1 cellular context compared by ENCODE assay signal in the genomic region with DNA sequence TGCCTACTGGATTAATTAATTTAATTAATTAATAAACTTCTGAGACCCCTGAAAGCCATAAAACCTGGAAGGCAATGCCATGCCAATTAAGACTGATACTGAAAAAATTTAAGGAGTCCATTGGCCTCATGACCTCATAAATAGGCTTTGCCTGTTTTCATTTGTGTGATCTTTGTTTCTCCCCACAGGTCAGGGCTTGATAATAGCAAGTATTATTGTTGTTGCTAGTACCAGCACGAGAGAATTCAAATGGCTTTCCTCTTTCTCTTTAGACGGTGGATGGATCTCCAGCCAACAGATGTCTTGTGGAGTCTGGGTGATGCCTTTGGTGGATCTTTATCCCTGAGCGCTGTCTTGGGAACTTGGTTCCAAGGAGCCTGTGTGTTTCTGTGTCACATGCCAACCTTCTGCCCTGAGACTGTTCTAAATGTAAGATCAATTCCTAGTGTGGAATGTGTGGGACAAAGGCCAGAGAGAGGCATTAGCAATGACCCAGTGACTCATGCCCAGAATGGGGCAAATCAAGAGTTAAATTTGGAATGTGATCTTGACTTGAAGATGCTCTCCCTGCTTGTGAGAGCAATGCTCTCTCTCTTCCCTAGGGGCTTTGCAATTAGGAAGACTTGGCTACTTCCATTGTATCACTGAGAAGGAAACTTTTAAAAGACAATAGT.
TF ChIP-seq lines count a peak whose summit lies in the region.

No MANE protein-coding gene starts in this region.

TF ChIP-seq in IMR-90, 13 proteins besides CTCF, POLR2A, EP300 and RAD21:
- TF ChIP-seq NFE2L2 (IDR thresholded peaks at IDR 0.05; ENCODE audit: low read depth, low read length) (no peak), CHD1 (IDR thresholded peaks at IDR 0.05; ENCODE audit: low read depth, low read length) (no peak), MXI1 (IDR thresholded peaks at IDR 0.05; ENCODE audit: borderline replicate concordance, low read depth, low read length) (no peak), RCOR1 (IDR thresholded peaks at IDR 0.05; ENCODE audit: insufficient replicate concordance, low read length) (no peak), MAZ (IDR thresholded peaks at IDR 0.05; ENCODE audit: borderline replicate concordance, low read depth, low read length) (no peak), ELK1 (IDR thresholded peaks at IDR 0.05; ENCODE audit: borderline replicate concordance, low read depth, low read length) (no peak), SMC3 (IDR thresholded peaks at IDR 0.05; ENCODE audit: low read depth, low read length) (no peak), BHLHE40 (IDR thresholded peaks at IDR 0.05; ENCODE audit: low read depth, low read length) (no peak), CEBPB (IDR thresholded peaks at IDR 0.05; ENCODE audit: low read depth, low read length) (no peak), RFX5 (IDR thresholded peaks at IDR 0.05; ENCODE audit: low read depth, low read length) (no peak), FOS (IDR thresholded peaks at IDR 0.05; ENCODE audit: low read depth, low read length) (no peak)
- TF ChIP-seq, protein P1, sequence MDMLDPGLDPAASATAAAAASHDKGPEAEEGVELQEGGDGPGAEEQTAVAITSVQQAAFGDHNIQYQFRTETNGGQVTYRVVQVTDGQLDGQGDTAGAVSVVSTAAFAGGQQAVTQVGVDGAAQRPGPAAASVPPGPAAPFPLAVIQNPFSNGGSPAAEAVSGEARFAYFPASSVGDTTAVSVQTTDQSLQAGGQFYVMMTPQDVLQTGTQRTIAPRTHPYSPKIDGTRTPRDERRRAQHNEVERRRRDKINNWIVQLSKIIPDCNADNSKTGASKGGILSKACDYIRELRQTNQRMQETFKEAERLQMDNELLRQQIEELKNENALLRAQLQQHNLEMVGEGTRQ (IDR thresholded peaks at IDR 0.05; ENCODE audit: low read depth, low read length): no peak
